In the genomic region with DNA sequence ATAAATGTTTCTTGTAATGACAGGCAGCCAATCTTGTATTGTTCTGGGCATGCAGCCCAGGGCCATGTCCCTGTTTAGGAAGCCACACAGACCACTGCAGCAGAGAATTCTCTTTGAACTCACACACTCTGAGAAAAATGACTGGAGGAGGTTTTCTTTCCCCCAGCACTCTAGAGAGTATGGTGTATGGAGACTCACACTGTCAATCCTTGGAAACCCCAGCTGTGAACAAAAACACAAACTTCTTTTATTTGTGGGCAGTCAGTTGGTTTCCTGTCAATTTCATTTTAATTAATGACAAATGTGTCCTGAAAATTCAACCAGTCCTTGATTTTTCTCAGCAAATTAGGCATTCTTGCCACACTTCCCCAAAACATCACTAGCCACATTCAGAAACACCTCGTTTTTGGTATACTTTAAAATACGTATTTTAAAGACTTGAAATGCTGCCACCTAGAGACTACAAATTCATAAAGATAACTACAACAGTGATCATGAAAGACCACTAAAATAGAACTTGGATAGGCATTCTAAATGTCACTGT, we compare ENCODE assay signal across 10 cellular contexts. TPM values are rescaled to one million over a fixed set of nuclear protein-coding genes. Genes with fewer than 3 reads are reported as not detected.
A peak's percentile ranks its signal among the peaks of the same experiment; 100 is the strongest.
DNase-seq lines count a peak whose midpoint lies in the region; ATAC-seq and TF ChIP-seq lines count a peak whose summit lies in the region.
"Had no signal": no experiment of that assay in that cellular context is flagged by ENCODE, and none has a peak within 500 bp of the region (broad histone marks: within the 10 kb centered on the region; RNA-seq: fewer than 3 reads in every experiment).

No MANE protein-coding gene starts in this region.

- H3K4me2 ChIP-seq in DOHH2 (ENCODE audit: low read length): no peak overlapping the region

- H4K20me1 ChIP-seq in DOHH2 (ENCODE audit: control insufficient read depth, insufficient read depth, low read depth, low read length): no peaks in the 10 kb centered on the region

- TF ChIP-seq CTCF in DOHH2 (IDR thresholded peaks at IDR 0.05; ENCODE audit: low read depth, low read length, poor library complexity, severe bottlenecking): peak; percentile 30

- no peaks in the 10 kb centered on the region for H3K9me3 Mint-ChIP-seq in memory B cell
- H3K9me3 Mint-ChIP-seq in stimulated activated naive CD8-positive, alpha-beta T cell treated with anti-CD3 and anti-CD28 coated beads, Interleukin-15, amount 100 ng/mL, for 72 hours: no peaks in the 10 kb centered on the region

- no peaks in the 10 kb centered on the region for H3K36me3 Mint-ChIP-seq in memory B cell

- intact Hi-C loops in Right ventricle myocardium superior (cut with DNase I): no loop called here

- peaks cover 4% of the 10 kb centered on the region for H3K27me3 Mint-ChIP-seq in memory B cell
- H3K27me3 Mint-ChIP-seq in stimulated activated naive CD8-positive, alpha-beta T cell treated with anti-CD3 and anti-CD28 coated beads, Interleukin-15, amount 100 ng/mL, for 72 hours: no peaks in the 10 kb centered on the region

- H3K27ac Mint-ChIP-seq in memory B cell: no peak overlapping the region
- H3K27ac Mint-ChIP-seq in stimulated activated naive CD8-positive, alpha-beta T cell treated with anti-CD3 and anti-CD28 coated beads, Interleukin-15, amount 100 ng/mL, for 72 hours: no peak overlapping the region

- H3K9me3 ChIP-seq in DOHH2 (ENCODE audit: control insufficient read depth, insufficient read depth, low read length): no peaks in the 10 kb centered on the region
- H3K9me3 ChIP-seq: prostate gland had no signal

- peak; percentile 27 for ATAC-seq in HG02885 (IDR thresholded peaks at IDR 0.05; ENCODE audit: poor library complexity, unreplicated experiment)
- ATAC-seq in SK-N-SH treated with all-trans-retinoic acid at 6 μM for 48 hours: peak; percentile 50; the same call in 2 of the 3 replicates
- ATAC-seq in memory B cell (ENCODE audit: low read depth): peak; percentile 39
- no peak for ATAC-seq in Right ventricle myocardium superior (ENCODE audit: poor library complexity)
- ATAC-seq in stimulated activated naive CD8-positive, alpha-beta T cell treated with anti-CD3 and anti-CD28 coated beads, Interleukin-15, amount 100 ng/mL, for 72 hours: no peak
- ATAC-seq in GM21447 (IDR thresholded peaks at IDR 0.05; ENCODE audit: unreplicated experiment): no peak

- no peak for DNase-seq in memory B cell (ENCODE audit: low spot score in 2 of 2)
- DNase-seq in activated CD4-positive, alpha-beta T cell treated with anti-CD3 and anti-CD28 coated beads, Interleukin-2, amount 50 U/mL, for 1 hour: no peak
- DNase-seq in Right ventricle myocardium superior: no peak
- DNase-seq in stimulated activated naive CD8-positive, alpha-beta T cell treated with anti-CD3 and anti-CD28 coated beads, Interleukin-15, amount 100 ng/mL, for 72 hours: no peak
- DNase-seq: NK-92 treated with Interleukin-12 subunit alpha and Interleukin-12 subunit beta, amount 100 ng/mL, for 24 hours had no signal

- no peak overlapping the region for H3K4me3 ChIP-seq in DOHH2 (ENCODE audit: low read length)
- H3K4me3 ChIP-seq: prostate gland had no signal

- H3F3A ChIP-seq in DOHH2 (ENCODE audit: control insufficient read depth, insufficient read depth): no peaks in the 10 kb centered on the region

- H3K4me1 Mint-ChIP-seq in memory B cell: no peaks in the 10 kb centered on the region
- peaks cover 33% of the 10 kb centered on the region for H3K4me1 Mint-ChIP-seq in stimulated activated naive CD8-positive, alpha-beta T cell treated with anti-CD3 and anti-CD28 coated beads, Interleukin-15, amount 100 ng/mL, for 72 hours

- H3K79me2 ChIP-seq in DOHH2 (ENCODE audit: control insufficient read depth, low read length): no peaks in the 10 kb centered on the region

- no peaks in the 10 kb centered on the region for H3K36me3 ChIP-seq in DOHH2 (ENCODE audit: control insufficient read depth, low read length)
- H3K36me3 ChIP-seq: prostate gland had no signal

- no peaks in the 10 kb centered on the region for H3K4me1 ChIP-seq in DOHH2 (ENCODE audit: control insufficient read depth, low read length)
- H3K4me1 ChIP-seq: prostate gland had no signal

- no peak overlapping the region for H3K27ac ChIP-seq in DOHH2 (ENCODE audit: low read depth, low read length)
- H3K27ac ChIP-seq: prostate gland had no signal

- no peak overlapping the region for H3K4me3 Mint-ChIP-seq in memory B cell
- no peak overlapping the region for H3K4me3 Mint-ChIP-seq in stimulated activated naive CD8-positive, alpha-beta T cell treated with anti-CD3 and anti-CD28 coated beads, Interleukin-15, amount 100 ng/mL, for 72 hours

- no peaks in the 10 kb centered on the region for H3K27me3 ChIP-seq in DOHH2 (ENCODE audit: control insufficient read depth, low read length)

- no peaks in the 10 kb centered on the region for H3K9me2 ChIP-seq in DOHH2 (replicated peaks; ENCODE audit: control insufficient read depth, low read length)

TF ChIP-seq in SK-N-SH treated with all-trans-retinoic acid at 6 μM for 48 hours, 23 proteins besides CTCF, POLR2A, EP300 and RAD21:
- TF ChIP-seq OSR1 (CRISPR knock-in tag; IDR thresholded peaks at IDR 0.05): no peak
- TF ChIP-seq ESRRG (CRISPR knock-in tag; IDR thresholded peaks at IDR 0.05): no peak
- TF ChIP-seq CSDC2 (CRISPR knock-in tag; IDR thresholded peaks at IDR 0.05): no peak
- TF ChIP-seq ZFP3 (CRISPR knock-in tag; IDR thresholded peaks at IDR 0.05): no peak
- TF ChIP-seq, protein P1, sequence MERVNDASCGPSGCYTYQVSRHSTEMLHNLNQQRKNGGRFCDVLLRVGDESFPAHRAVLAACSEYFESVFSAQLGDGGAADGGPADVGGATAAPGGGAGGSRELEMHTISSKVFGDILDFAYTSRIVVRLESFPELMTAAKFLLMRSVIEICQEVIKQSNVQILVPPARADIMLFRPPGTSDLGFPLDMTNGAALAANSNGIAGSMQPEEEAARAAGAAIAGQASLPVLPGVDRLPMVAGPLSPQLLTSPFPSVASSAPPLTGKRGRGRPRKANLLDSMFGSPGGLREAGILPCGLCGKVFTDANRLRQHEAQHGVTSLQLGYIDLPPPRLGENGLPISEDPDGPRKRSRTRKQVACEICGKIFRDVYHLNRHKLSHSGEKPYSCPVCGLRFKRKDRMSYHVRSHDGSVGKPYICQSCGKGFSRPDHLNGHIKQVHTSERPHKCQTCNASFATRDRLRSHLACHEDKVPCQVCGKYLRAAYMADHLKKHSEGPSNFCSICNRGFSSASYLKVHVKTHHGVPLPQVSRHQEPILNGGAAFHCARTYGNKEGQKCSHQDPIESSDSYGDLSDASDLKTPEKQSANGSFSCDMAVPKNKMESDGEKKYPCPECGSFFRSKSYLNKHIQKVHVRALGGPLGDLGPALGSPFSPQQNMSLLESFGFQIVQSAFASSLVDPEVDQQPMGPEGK (CRISPR knock-in tag; IDR thresholded peaks at IDR 0.05; ENCODE audit: borderline replicate concordance): no peak
- TF ChIP-seq TOX (CRISPR knock-in tag; IDR thresholded peaks at IDR 0.05; ENCODE audit: borderline replicate concordance): no peak
- no peak for TF ChIP-seq ISL1 (CRISPR knock-in tag; IDR thresholded peaks at IDR 0.05)
- no peak for TF ChIP-seq TCF4 (CRISPR knock-in tag; IDR thresholded peaks at IDR 0.05; ENCODE audit: borderline replicate concordance)
- TF ChIP-seq ARNTL (CRISPR knock-in tag; IDR thresholded peaks at IDR 0.05; ENCODE audit: borderline replicate concordance, low read depth): no peak
- TF ChIP-seq, protein P2, sequence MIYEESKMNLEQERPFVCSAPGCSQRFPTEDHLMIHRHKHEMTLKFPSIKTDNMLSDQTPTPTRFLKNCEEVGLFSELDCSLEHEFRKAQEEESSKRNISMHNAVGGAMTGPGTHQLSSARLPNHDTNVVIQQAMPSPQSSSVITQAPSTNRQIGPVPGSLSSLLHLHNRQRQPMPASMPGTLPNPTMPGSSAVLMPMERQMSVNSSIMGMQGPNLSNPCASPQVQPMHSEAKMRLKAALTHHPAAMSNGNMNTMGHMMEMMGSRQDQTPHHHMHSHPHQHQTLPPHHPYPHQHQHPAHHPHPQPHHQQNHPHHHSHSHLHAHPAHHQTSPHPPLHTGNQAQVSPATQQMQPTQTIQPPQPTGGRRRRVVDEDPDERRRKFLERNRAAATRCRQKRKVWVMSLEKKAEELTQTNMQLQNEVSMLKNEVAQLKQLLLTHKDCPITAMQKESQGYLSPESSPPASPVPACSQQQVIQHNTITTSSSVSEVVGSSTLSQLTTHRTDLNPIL (CRISPR knock-in tag; IDR thresholded peaks at IDR 0.05; ENCODE audit: low read depth): no peak
- no peak for TF ChIP-seq GLIS3 (CRISPR knock-in tag; IDR thresholded peaks at IDR 0.05)
- TF ChIP-seq POU6F1 (CRISPR knock-in tag; IDR thresholded peaks at IDR 0.05; ENCODE audit: borderline replicate concordance, low read depth): no peak
- TF ChIP-seq CSRNP3 (CRISPR knock-in tag; IDR thresholded peaks at IDR 0.05): no peak
- no peak for TF ChIP-seq RARB (CRISPR knock-in tag; IDR thresholded peaks at IDR 0.05)
- TF ChIP-seq ZNF70 (CRISPR knock-in tag; IDR thresholded peaks at IDR 0.05): no peak
- TF ChIP-seq BACH2 (CRISPR knock-in tag; IDR thresholded peaks at IDR 0.05; ENCODE audit: borderline replicate concordance): no peak

RNA-seq across cellular contexts. Expression of gene UFL1, which starts 52.9 kb away (rescaled TPM):
- 20.5 TPM for total RNA-seq in Right ventricle myocardium superior

Comparison
In these comparisons a context has a peak if more than half of its experiments do, and no peak if none do; other contexts are left out.
1. ATAC-seq: peak in HG02885 (single experiment), SK-N-SH treated with all-trans-retinoic acid at 6 μM for 48 hours (single experiment) and memory B cell (single experiment); none in Right ventricle myocardium superior (single experiment), stimulated activated naive CD8-positive, alpha-beta T cell treated with anti-CD3 and anti-CD28 coated beads, Interleukin-15, amount 100 ng/mL, for 72 hours (single experiment) and GM21447 (single experiment).